Comparison of ENCODE assay signal across 23 cellular contexts in the genomic region with DNA sequence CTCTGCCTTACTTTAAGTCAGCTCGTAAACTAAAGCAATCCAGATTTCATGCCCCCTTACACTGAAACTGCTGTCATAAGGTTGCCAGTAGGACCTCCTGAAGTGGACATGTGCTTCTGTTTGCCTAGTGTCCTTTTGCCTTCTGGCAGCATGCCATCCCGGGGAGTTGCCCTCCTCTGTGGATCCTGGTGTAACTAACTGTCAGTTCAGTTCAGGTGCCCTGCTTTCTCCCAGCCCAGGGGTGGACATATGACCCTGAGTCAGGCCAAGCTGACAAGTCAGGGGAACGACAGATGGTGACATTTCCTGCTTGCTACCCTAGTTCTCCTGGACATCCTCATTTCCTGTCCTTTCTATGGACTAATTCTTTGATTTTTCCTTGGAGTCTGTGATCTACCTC. TPM values are rescaled to one million over a fixed set of nuclear protein-coding genes. Genes with fewer than 3 reads are reported as not detected.
DNase-seq lines count a peak whose midpoint lies in the region; TF ChIP-seq lines count a peak whose summit lies in the region.
"Had no signal": no experiment of that assay in that cellular context is flagged by ENCODE, and none has a peak within 500 bp of the region (broad histone marks: within the 10 kb centered on the region; RNA-seq: fewer than 3 reads in every experiment).

No MANE protein-coding gene starts in this region.

- no peak overlapping the region for H3K27ac Mint-ChIP-seq in endothelial cell (ENCODE audit: unreplicated experiment)
- H3K27ac Mint-ChIP-seq: activated naive CD8-positive, alpha-beta T cell; activated T-cell treated with anti-CD3 and anti-CD28 coated beads, Interleukin-2, amount 50 U/mL, for 72 hours; dendritic cell treated with granulocyte-macrophage colony-stimulating factor and Interleukin-4, amounts not matched to agents 40 ng/mL and 50 ng/mL, for 4 days; mesothelial cell of epicardium; nephron had no signal

- DNase-seq in G401 (ENCODE audit: low spot score) (peak; percentile 84), NCI-H1092 treated with DMSO at 0.1 percent for 48 hours (lab: John Stamatoyannopoulos, UW) (peak; percentile 47), SHP77 (lab: John Stamatoyannopoulos, UW) (peak; percentile 89 to 94), left ventricle myocardium inferior (peak; percentile 21), GF-D8 (lab: John Stamatoyannopoulos, UW) (no peak), endothelial cell (ENCODE audit: low spot score) (no peak), brain microvascular endothelial cell (no peak)
- no peak for DNase-seq in activated CD4-positive, alpha-beta T cell treated with anti-CD3 and anti-CD28 coated beads, Interleukin-2, amount 50 U/mL, for 1 hour
- DNase-seq: activated T-cell treated with anti-CD3 and anti-CD28 coated beads, Interleukin-2, amount 50 U/mL, for 72 hours; kidney glomerular epithelial cell; NCI-H1436; NCI-H526 treated with DMSO at 0.1 percent for 48 hours; PC-3; stimulated activated CD4-positive, alpha-beta T cell treated with anti-CD3 and anti-CD28 coated beads, Interleukin-2, amount 100 ng/mL, for 24 hours; stimulated activated naive CD4-positive, alpha-beta T cell treated with Interleukin-2 at 50 U/mL for 16 hours; T1000 had no signal

- no peak overlapping the region for H3K4me3 ChIP-seq in left ventricle myocardium inferior
- H3K4me3 ChIP-seq in brain microvascular endothelial cell (ENCODE audit: low read depth, low read length) = no peak overlapping the region
- H3K4me3 ChIP-seq: SK-N-MC, tibial nerve had no signal

- intact Hi-C loops in left ventricle myocardium inferior (cut with micrococcal nuclease) = no loop called here

- in situ Hi-C loops in G401 (cut with HindIII; ENCODE audit: low sequenced_read_pairs) = no loop called here
- in situ Hi-C loops in brain microvascular endothelial cell (cut with HindIII; ENCODE audit: low pct_ligation_motif_present, low sequenced_read_pairs) = no loop called here

- peaks cover 3% of the 10 kb centered on the region for H3K9me3 ChIP-seq in left ventricle myocardium inferior (replicated peaks)
- H3K9me3 ChIP-seq: tibial nerve had no signal

- H3K36me3 ChIP-seq in left ventricle myocardium inferior (no peaks in the 10 kb centered on the region), brain microvascular endothelial cell (replicated peaks) (no peaks in the 10 kb centered on the region)
- H3K36me3 ChIP-seq: tibial nerve had no signal

- H3K9me3 Mint-ChIP-seq in endothelial cell (ENCODE audit: unreplicated experiment) = peaks cover 3% of the 10 kb centered on the region
- H3K9me3 Mint-ChIP-seq: activated T-cell treated with anti-CD3 and anti-CD28 coated beads, Interleukin-2, amount 50 U/mL, for 72 hours; dendritic cell treated with granulocyte-macrophage colony-stimulating factor and Interleukin-4, amounts not matched to agents 40 ng/mL and 50 ng/mL, for 4 days had no signal

- H3K27me3 ChIP-seq in left ventricle myocardium inferior (ENCODE audit: low read depth) (no peaks in the 10 kb centered on the region), brain microvascular endothelial cell (replicated peaks) (no peaks in the 10 kb centered on the region)
- H3K27me3 ChIP-seq: tibial nerve had no signal

- H3K4me1 ChIP-seq in left ventricle myocardium inferior = no peaks in the 10 kb centered on the region
- H3K4me1 ChIP-seq: tibial nerve had no signal

- H3K4me1 Mint-ChIP-seq in endothelial cell (ENCODE audit: unreplicated experiment) = peaks cover 6% of the 10 kb centered on the region
- H3K4me1 Mint-ChIP-seq: nephron had no signal

- H3K36me3 Mint-ChIP-seq in endothelial cell (ENCODE audit: low read depth, unreplicated experiment) = no peaks in the 10 kb centered on the region
- H3K36me3 Mint-ChIP-seq: activated naive CD8-positive, alpha-beta T cell had no signal

- peaks cover 2% of the 10 kb centered on the region for H3K27me3 Mint-ChIP-seq in endothelial cell (ENCODE audit: unreplicated experiment)
- H3K27me3 Mint-ChIP-seq: activated naive CD8-positive, alpha-beta T cell; brain; dendritic cell treated with granulocyte-macrophage colony-stimulating factor and Interleukin-4, amounts not matched to agents 40 ng/mL and 50 ng/mL, for 4 days had no signal

- TF ChIP-seq CTCF in left ventricle myocardium inferior (IDR thresholded peaks at IDR 0.05; ENCODE audit: borderline replicate concordance) = no peak
- TF ChIP-seq CTCF in endothelial cell (IDR thresholded peaks at IDR 0.05; ENCODE audit: unreplicated experiment) = no peak
- no peak for TF ChIP-seq CTCF in brain microvascular endothelial cell (IDR thresholded peaks at IDR 0.05; ENCODE audit: low read depth, low read length, missing control alignments)

- no peak overlapping the region for H3K4me3 Mint-ChIP-seq in endothelial cell (ENCODE audit: unreplicated experiment)
- H3K4me3 Mint-ChIP-seq: activated naive CD8-positive, alpha-beta T cell; activated T-cell treated with anti-CD3 and anti-CD28 coated beads, Interleukin-2, amount 50 U/mL, for 72 hours; brain; dendritic cell treated with granulocyte-macrophage colony-stimulating factor and Interleukin-4, amounts not matched to agents 40 ng/mL and 50 ng/mL, for 4 days; mesothelial cell of epicardium; nephron had no signal

- H3K27ac ChIP-seq in left ventricle myocardium inferior (replicated peaks) = no peak overlapping the region
- no peak overlapping the region for H3K27ac ChIP-seq in brain microvascular endothelial cell
- H3K27ac ChIP-seq: SK-N-MC, tibial nerve had no signal

RNA-seq across cellular contexts. Expression of gene AKAP6, which starts 25.6 kb away (rescaled TPM):
- 0.06 and 2.3 TPM in 2 replicates for total RNA-seq in G401 (2014; rRNA removed; shearing (Covaris generic))
- total RNA-seq in left ventricle myocardium inferior = 218 TPM
- total RNA-seq in endothelial cell (ENCODE audit: unreplicated experiment) = 4.4 TPM

Comparison
In these comparisons a context has a peak if more than half of its experiments do, and no peak if none do; other contexts are left out.
1. DNase-seq: peak in G401 (single experiment), NCI-H1092 treated with DMSO at 0.1 percent for 48 hours (single experiment), SHP77 (2 of 2) and left ventricle myocardium inferior (single experiment); none in GF-D8 (single experiment), activated CD4-positive, alpha-beta T cell treated with anti-CD3 and anti-CD28 coated beads, Interleukin-2, amount 50 U/mL, for 1 hour (single experiment), endothelial cell (single experiment) and brain microvascular endothelial cell (single experiment).
2. RNA of gene AKAP6, which starts 25.6 kb away (total RNA-seq): 218 TPM in left ventricle myocardium inferior (single experiment); 4.4 TPM in endothelial cell (single experiment) and 0.06 to 2.3 TPM in G401; every median in the first group is over 10 times any median in the second.